Comparison of ENCODE assay signal across 9 cellular contexts in the genomic region with DNA sequence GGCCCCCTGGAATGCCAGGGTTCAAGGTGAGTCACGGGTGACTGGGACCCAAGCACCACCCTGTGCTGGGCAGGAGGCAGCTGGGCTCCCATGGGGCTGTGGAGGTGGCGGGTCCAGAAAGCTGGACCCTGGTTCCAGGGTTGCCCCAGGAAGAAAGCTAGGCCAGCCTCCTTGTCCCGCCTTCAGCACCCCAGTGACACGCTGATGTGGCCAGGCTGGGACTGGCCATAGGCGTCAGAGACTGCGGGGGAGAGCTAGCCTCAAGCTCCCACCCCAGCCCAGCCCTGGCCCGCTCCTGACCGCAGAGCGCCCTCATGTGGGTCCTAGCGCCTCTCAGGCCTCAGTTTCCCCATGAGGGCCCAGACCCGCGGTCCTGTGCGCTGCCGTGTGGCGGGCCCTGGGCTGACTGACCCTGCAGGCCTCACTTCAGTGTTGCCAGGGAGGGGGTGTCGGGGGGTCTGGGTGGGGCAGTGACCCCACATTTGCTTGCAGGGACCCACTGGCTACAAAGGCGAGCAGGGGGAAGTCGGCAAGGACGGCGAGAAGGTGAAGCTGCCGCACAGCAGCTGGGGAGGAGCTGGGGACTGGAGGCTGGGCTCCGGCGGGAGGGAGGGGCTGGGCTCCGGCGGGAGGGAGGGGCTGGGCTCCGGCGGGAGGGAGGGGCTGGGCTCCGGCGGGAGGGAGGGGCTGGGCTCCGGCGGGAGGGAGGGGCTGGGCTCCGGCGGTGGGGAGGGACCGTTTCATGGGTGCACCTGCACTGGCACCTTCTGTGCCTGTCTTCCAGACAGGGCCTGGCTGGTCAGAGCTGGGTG. TPM values are rescaled to one million over a fixed set of nuclear protein-coding genes. Genes with fewer than 3 reads are reported as not detected.
DNase-seq lines count a peak whose midpoint lies in the region; ATAC-seq and TF ChIP-seq lines count a peak whose summit lies in the region.
"Had no signal": no experiment of that assay in that cellular context is flagged by ENCODE, and none has a peak within 500 bp of the region (broad histone marks: within the 10 kb centered on the region; RNA-seq: fewer than 3 reads in every experiment).

No MANE protein-coding gene starts in this region.

- TF ChIP-seq CTCF in Peyer's patch (IDR thresholded peaks at IDR 0.05) (no peak), colonic mucosa (IDR thresholded peaks at IDR 0.05) (no peak)

- peaks cover 3% of the 10 kb centered on the region for H3K4me1 ChIP-seq in HAP-1
- peaks cover 5 to 14% (median 12%) of the 10 kb centered on the region in 4 donors for H3K4me1 ChIP-seq in Peyer's patch
- H3K4me1 ChIP-seq in colonic mucosa, result peaks cover 11% of the 10 kb centered on the region

- intact Hi-C loops in colonic mucosa (cut with DNase I), result no loop called here

- H3K27me3 ChIP-seq in HAP-1 (ENCODE audit: low read depth) (no peaks in the 10 kb centered on the region), Peyer's patch (no peaks in the 10 kb centered on the region), colonic mucosa (peaks cover 4% of the 10 kb centered on the region)
- H3K27me3 ChIP-seq: adrenal gland had no signal

- DNase-seq in AML-193 (lab: John Stamatoyannopoulos, UW) (peak; percentile 32 to 41), HAP-1 (ENCODE audit: low spot score in 2 of 2) (peak; percentile 70 to 84), Peyer's patch (peak in 2 of 3 donors; percentile 72 to 87), colonic mucosa (peak; percentile 76), NCI-H2029 (lab: John Stamatoyannopoulos, UW) (no peak), NCI-H1930 (lab: John Stamatoyannopoulos, UW) (no peak)
- peak in 6 of 10 donors; percentile 23 to 72 (median 44) for DNase-seq in naive thymus-derived CD8-positive, alpha-beta T cell

- H3K9me3 ChIP-seq in HAP-1 (no peaks in the 10 kb centered on the region), Peyer's patch (no peaks in the 10 kb centered on the region), colonic mucosa (no peaks in the 10 kb centered on the region)
- H3K9me3 ChIP-seq: adrenal gland had no signal

- no peaks in the 10 kb centered on the region for H3K9me3 Mint-ChIP-seq in naive thymus-derived CD8-positive, alpha-beta T cell

- H3K9ac ChIP-seq in colonic mucosa (ENCODE audit: low read depth in 2 of 2, low read length in 2 of 2), result peak overlapping the region; percentile 64 to 73

- no peaks in the 10 kb centered on the region for H3K36me3 Mint-ChIP-seq in naive thymus-derived CD8-positive, alpha-beta T cell

- in situ Hi-C loops in HAP-1 (cut with MboI; ENCODE audit: low sequenced_read_pairs), result no loop called here

- peak overlapping the region in 1 of 10 donors; percentile 24 for H3K27ac Mint-ChIP-seq in naive thymus-derived CD8-positive, alpha-beta T cell

- H3K27ac ChIP-seq in Peyer's patch (peak overlapping the region in 2 of 4 donors; percentile 70 to 90), colonic mucosa (peak overlapping the region; percentile 57)

- H3K4me3 ChIP-seq in HAP-1 (0 out of 2 replicates have a peak overlapping the region, but pooled peaks have one; percentile 6), Peyer's patch (peak overlapping the region; percentile 11 to 70 (median 36)), colonic mucosa (peak overlapping the region; percentile 33)

- peak in 1 of 2 donors; percentile 53 for TF ChIP-seq POLR2A in Peyer's patch (IDR thresholded peaks at IDR 0.05)

- peaks cover 0 to 9% (median 2%) of the 10 kb centered on the region in 4 donors for H3K4me1 Mint-ChIP-seq in naive thymus-derived CD8-positive, alpha-beta T cell

- peaks cover 0 to 5% (median 0%) of the 10 kb centered on the region in 5 donors for H3K27me3 Mint-ChIP-seq in naive thymus-derived CD8-positive, alpha-beta T cell

- POLR2A ChIA-PET in naive thymus-derived CD8-positive, alpha-beta T cell (lab: Charles Lee), result interaction anchor here (1.3 kb wide), 1 partner anchor 10 kb away, joined by 4 read pairs; no protein-coding TSS in a partner anchor

- peak overlapping the region in 7 of 10 donors; percentile 30 to 65 (median 53) for H3K4me3 Mint-ChIP-seq in naive thymus-derived CD8-positive, alpha-beta T cell

- peak; percentile 76 to 81 for ATAC-seq in naive thymus-derived CD8-positive, alpha-beta T cell
- no peak for ATAC-seq in HG03469 (IDR thresholded peaks at IDR 0.05; ENCODE audit: unreplicated experiment)

- H3K36me3 ChIP-seq in HAP-1 (replicated peaks), result no peaks in the 10 kb centered on the region
- no peaks in the 10 kb centered on the region for H3K36me3 ChIP-seq in Peyer's patch
- no peaks in the 10 kb centered on the region for H3K36me3 ChIP-seq in colonic mucosa
- H3K36me3 ChIP-seq: adrenal gland had no signal

RNA-seq across cellular contexts. Expression of gene COL9A3, which starts 7.8 kb away (rescaled TPM):
- total RNA-seq in Peyer's patch (10 to 100 TPM in 1 of 4 donors, 1 to 10 TPM in 3; 3.3 to 19.8 (median 4.1) TPM), colonic mucosa (1 to 10 TPM; 2.7 to 3.6 TPM)
- total RNA-seq in naive thymus-derived CD8-positive, alpha-beta T cell, result 1 to 10 TPM; 1.2 to 2.2 TPM
- under 1 TPM in 1 of 3 donors, not detected in 2; 0.15 TPM for polyA plus RNA-seq in naive thymus-derived CD8-positive, alpha-beta T cell

RNA-seq across cellular contexts. Expression of gene OGFR, which starts 20.0 kb away (rescaled TPM):
- total RNA-seq in Peyer's patch (10 to 100 TPM; 73.3 to 88.3 (median 76.3) TPM), colonic mucosa (10 to 100 TPM; 36.3 to 36.8 TPM)
- total RNA-seq in naive thymus-derived CD8-positive, alpha-beta T cell, result 10 to 100 TPM; 77.1 to 79.9 TPM
- 10 to 100 TPM; 26.5 to 58.2 (median 40.1) TPM for polyA plus RNA-seq in naive thymus-derived CD8-positive, alpha-beta T cell

RNA-seq across cellular contexts. Expression of gene MRGBP, which starts 28.4 kb away (rescaled TPM):
- total RNA-seq in Peyer's patch (10 to 100 TPM; 11.6 to 15.4 (median 13.3) TPM), colonic mucosa (10 to 100 TPM; 11.0 to 12.0 TPM)
- 10 to 100 TPM; 13.6 to 14.2 TPM for total RNA-seq in naive thymus-derived CD8-positive, alpha-beta T cell
- polyA plus RNA-seq in naive thymus-derived CD8-positive, alpha-beta T cell, result 10 to 100 TPM in 1 of 3 donors, 1 to 10 TPM in 2; 7.4 to 10.2 (median 9.0) TPM

RNA-seq across cellular contexts. Expression of gene TCFL5, which starts 36.9 kb away (rescaled TPM):
- total RNA-seq in Peyer's patch (1 to 10 TPM; 2.6 to 6.6 (median 5.0) TPM), colonic mucosa (1 to 10 TPM; 6.2 to 7.3 TPM)
- total RNA-seq in naive thymus-derived CD8-positive, alpha-beta T cell, result 10 to 100 TPM; 13.2 to 13.4 TPM
- 1 to 10 TPM; 1.0 to 2.1 (median 1.5) TPM for polyA plus RNA-seq in naive thymus-derived CD8-positive, alpha-beta T cell

Comparison
In these comparisons a context has a peak if more than half of its experiments do, and no peak if none do; other contexts are left out.
1. DNase-seq: peak in AML-193 (2 of 2), HAP-1 (2 of 2), Peyer's patch (2 of 3), colonic mucosa (single experiment) and naive thymus-derived CD8-positive, alpha-beta T cell (6 of 10); none in NCI-H2029 (single experiment) and NCI-H1930 (0 of 2).
2. Peak in every context shown above with its lines, with median percentiles within 50 percentile points of each other: H3K4me3 ChIP-seq.